14 cellular contexts compared by ENCODE assay signal in the genomic region with DNA sequence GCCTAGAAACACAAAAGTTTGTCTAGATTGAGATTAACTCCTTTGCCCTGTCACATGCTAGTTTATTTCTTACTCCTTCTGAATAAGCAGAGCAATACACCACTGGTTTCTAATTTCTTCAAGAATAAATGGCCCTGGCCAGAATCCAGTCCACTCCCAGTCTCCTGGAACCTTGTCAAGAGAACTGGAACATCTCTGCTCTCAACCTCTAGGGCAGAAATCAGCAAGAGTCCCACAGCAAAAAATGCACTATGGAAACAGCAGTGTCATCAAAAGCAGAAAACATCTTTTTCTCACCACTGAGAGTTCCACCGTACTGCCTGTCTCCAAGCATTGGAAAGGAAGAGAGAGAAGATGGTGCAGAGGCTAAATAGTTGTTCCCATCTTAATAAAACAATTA. TPM values are rescaled to one million over a fixed set of nuclear protein-coding genes. Genes with fewer than 3 reads are reported as not detected.
A peak's percentile ranks its signal among the peaks of the same experiment; 100 is the strongest.
DNase-seq lines count a peak whose midpoint lies in the region; ATAC-seq, FAIRE-seq and TF ChIP-seq lines count a peak whose summit lies in the region.
"Had no signal": no experiment of that assay in that cellular context is flagged by ENCODE, and none has a peak within 500 bp of the region (broad histone marks: within the 10 kb centered on the region; RNA-seq: fewer than 3 reads in every experiment).

No MANE protein-coding gene starts in this region.

- H2AFZ ChIP-seq in osteoblast (ENCODE audit: low read length) = no peak overlapping the region

- 27 to 29% methylated on average over 1 of the region's 1 CpG for WGBS in esophagus squamous epithelium, 2 donors

- H3K36me3 ChIP-seq in osteoblast (ENCODE audit: insufficient read depth, low read length) = no peaks in the 10 kb centered on the region
- H3K36me3 ChIP-seq in esophagus squamous epithelium = no peaks in the 10 kb centered on the region
- H3K36me3 ChIP-seq: SJSA1 had no signal

- ATAC-seq in Right ventricle myocardium superior (ENCODE audit: poor library complexity) = peak; percentile 93
- no peak for ATAC-seq in HG03159 (IDR thresholded peaks at IDR 0.05; ENCODE audit: unreplicated experiment)
- ATAC-seq: A549; stimulated activated memory B cell treated with anti-CD40 and anti-IgM and Interleukin-4, amounts not matched to agents 10 μg/mL and 1 μg/mL and 100 μg/mL, for 72 hours had no signal

- H3K27ac ChIP-seq in osteoblast (ENCODE audit: low read depth, low read length) (no peak overlapping the region), esophagus squamous epithelium (peak overlapping the region in 2 of 4 donors; percentile 16 to 26)
- H3K27ac ChIP-seq: A549, SJSA1 had no signal

- H3K4me2 ChIP-seq in osteoblast (ENCODE audit: insufficient read depth, low read length) = no peak overlapping the region
- H3K4me2 ChIP-seq: A549 had no signal

- TF ChIP-seq CTCF in osteoblast (IDR thresholded peaks at IDR 0.05; ENCODE audit: extremely low read depth, low read depth, low read length) (no peak), esophagus squamous epithelium (IDR thresholded peaks at IDR 0.05) (peak in 1 of 6 experiments; percentile 23)

- H3K79me2 ChIP-seq in osteoblast (ENCODE audit: insufficient read depth, low read length) = no peaks in the 10 kb centered on the region

- H3K9me3 ChIP-seq in osteoblast (ENCODE audit: low read depth, low read length) (no peaks in the 10 kb centered on the region), esophagus squamous epithelium (no peaks in the 10 kb centered on the region)
- H3K9me3 ChIP-seq: A549, SJSA1 had no signal

- H4K20me1 ChIP-seq in osteoblast (ENCODE audit: insufficient read depth, low read length) = no peaks in the 10 kb centered on the region

- intact Hi-C loops in Right ventricle myocardium superior (cut with DNase I) (no loop called here), cardiac septum (cut with DNase I) (no loop called here), esophagus squamous epithelium (cut with DNase I) (no loop called here)

- H3K27me3 ChIP-seq in osteoblast (ENCODE audit: insufficient read depth, low read length) (no peaks in the 10 kb centered on the region), esophagus squamous epithelium (no peaks in the 10 kb centered on the region)
- H3K27me3 ChIP-seq: SJSA1 had no signal

- TF ChIP-seq POLR2A in esophagus squamous epithelium (IDR thresholded peaks at IDR 0.05) = no peak

- DNase-seq in Right ventricle myocardium superior (no peak), cardiac septum (ENCODE audit: low spot score) (no peak), fibroblast of gingiva (ENCODE audit: low read depth) (peak; percentile 89), osteoblast (ENCODE audit: insufficient read length, low spot score, missing footprints) (peak; percentile 18), retina (no peak), HTR-8/SVneo (ENCODE audit: insufficient read length, low spot score) (no peak), esophagus squamous epithelium (lab: John Stamatoyannopoulos, UW) (no peak)
- DNase-seq: activated CD4-positive, CD25-positive, alpha-beta regulatory T cell treated with anti-CD3 and anti-CD28 coated beads, Interleukin-2, amount 50 U/mL, for 72 hours; dermis blood vessel endothelial cell; NCI-H524 had no signal

- no peak overlapping the region for H3K4me3 ChIP-seq in osteoblast (ENCODE audit: insufficient read depth, low read length)
- no peak overlapping the region for H3K4me3 ChIP-seq in esophagus squamous epithelium
- H3K4me3 ChIP-seq: A549, SJSA1 had no signal

- FAIRE-seq in HTR-8/SVneo (lab: Jason Lieb, UNC) = no peak
- FAIRE-seq: A549 had no signal

- H3K4me1 ChIP-seq in osteoblast (ENCODE audit: insufficient read depth, low read length) (peaks cover 5% of the 10 kb centered on the region), esophagus squamous epithelium (peaks cover 5 to 44% (median 7%) of the 10 kb centered on the region in 3 donors)
- H3K4me1 ChIP-seq: A549, SJSA1 had no signal

RNA-seq across cellular contexts. Expression of gene PPP2R3A, which starts 35.9 kb away (rescaled TPM):
- 98.1 TPM for total RNA-seq in Right ventricle myocardium superior
- total RNA-seq in cardiac septum = 82.8 TPM
- total RNA-seq in osteoblast = 23.9 and 24.2 TPM in 2 replicates
- total RNA-seq in esophagus squamous epithelium = 10 to 100 TPM in 3 of 4 donors, 1 to 10 TPM in 1; 9.4 to 15.6 (median 13.6) TPM

Comparison
In these comparisons a context has a peak if more than half of its experiments do, and no peak if none do; other contexts are left out.
1. DNase-seq: peak in fibroblast of gingiva (single experiment) and osteoblast (single experiment); none in Right ventricle myocardium superior (single experiment), cardiac septum (single experiment), retina (single experiment), HTR-8/SVneo (single experiment) and esophagus squamous epithelium (single experiment).